In the genomic region with DNA sequence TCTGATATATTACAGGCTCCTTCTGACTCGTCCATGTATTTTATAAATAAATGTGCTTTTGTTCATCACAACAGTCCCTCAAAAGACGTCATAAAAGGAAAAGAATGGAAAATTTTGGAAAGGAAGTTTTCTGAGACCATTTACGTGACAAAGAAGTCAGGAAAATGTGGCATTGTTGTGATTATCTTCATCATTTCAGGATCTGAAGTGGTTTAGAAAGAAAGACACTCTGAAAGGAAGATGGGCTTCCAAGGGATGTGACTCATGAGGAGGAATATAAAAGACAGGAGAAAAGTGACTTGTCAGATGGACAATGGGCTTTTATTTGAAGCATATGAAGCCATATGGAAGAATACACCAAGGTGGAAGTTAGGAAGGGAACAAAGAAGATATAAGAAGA, we compare ENCODE assay signal across 18 cellular contexts.
DNase-seq lines count a peak whose midpoint lies in the region; ATAC-seq, FAIRE-seq and TF ChIP-seq lines count a peak whose summit lies in the region.
"Had no signal": no experiment of that assay in that cellular context is flagged by ENCODE, and none has a peak within 500 bp of the region (broad histone marks: within the 10 kb centered on the region; RNA-seq: fewer than 3 reads in every experiment).

No MANE protein-coding gene starts in this region.

- ATAC-seq in PC-3 (no peak; the same call in 1 of the 2 replicates), GM18517 (IDR thresholded peaks at IDR 0.05; ENCODE audit: unreplicated experiment) (no peak)
- ATAC-seq in activated T-helper 17 cell treated with anti-CD3 and anti-CD28 coated beads, Interleukin-2, amount 50 U/mL, for 72 hours (replicated peaks): no peak

- peaks cover 24% of the 10 kb centered on the region for H3K4me1 Mint-ChIP-seq in activated T-helper 17 cell treated with anti-CD3 and anti-CD28 coated beads, Interleukin-2, amount 50 U/mL, for 72 hours

- H3K9me3 Mint-ChIP-seq in activated T-helper 17 cell treated with anti-CD3 and anti-CD28 coated beads, Interleukin-2, amount 50 U/mL, for 72 hours: no peaks in the 10 kb centered on the region

- H3K36me3 Mint-ChIP-seq in activated T-helper 17 cell treated with anti-CD3 and anti-CD28 coated beads, Interleukin-2, amount 50 U/mL, for 72 hours (ENCODE audit: low read depth): no peaks in the 10 kb centered on the region

- CTCF ChIA-PET in PC-3 (lab: Charles Lee): no interaction called here

- H3K9me3 ChIP-seq in PC-3 (ENCODE audit: low read length) (no peaks in the 10 kb centered on the region), esophagus squamous epithelium (no peaks in the 10 kb centered on the region), kidney (ENCODE audit: control insufficient read depth in 1 of 2, low read length in 2 of 2) (no peaks in the 10 kb centered on the region)
- H3K9me3 ChIP-seq: BE2C, heart right ventricle, mucosa of descending colon, Peyer's patch had no signal

- no peaks in the 10 kb centered on the region for H3K9me2 ChIP-seq in PC-3 (replicated peaks; ENCODE audit: low read length)

- no peaks in the 10 kb centered on the region for H3K79me2 ChIP-seq in PC-3 (ENCODE audit: low read length)

- H3K27me3 ChIP-seq in PC-3 (ENCODE audit: low read length): no peaks in the 10 kb centered on the region
- no peaks in the 10 kb centered on the region for H3K27me3 ChIP-seq in esophagus squamous epithelium
- H3K27me3 ChIP-seq: heart right ventricle, Peyer's patch had no signal

- H3K4me3 Mint-ChIP-seq in activated T-helper 17 cell treated with anti-CD3 and anti-CD28 coated beads, Interleukin-2, amount 50 U/mL, for 72 hours: peak overlapping the region; percentile 0

- no peak overlapping the region for H2AFZ ChIP-seq in PC-3 (ENCODE audit: low read length)

- 68 to 83% methylated on average over 3 of the region's 3 CpGs for whole genome bisulfite sequencing in esophagus squamous epithelium, 2 donors

- H3K36me3 ChIP-seq in PC-3 (ENCODE audit: low read depth, low read length): no peaks in the 10 kb centered on the region
- no peaks in the 10 kb centered on the region for H3K36me3 ChIP-seq in esophagus squamous epithelium
- no peaks in the 10 kb centered on the region for H3K36me3 ChIP-seq in kidney (ENCODE audit: control insufficient read depth in 1 of 2, insufficient read depth in 2 of 2, low read length in 2 of 2)
- H3K36me3 ChIP-seq: BE2C, heart right ventricle, Peyer's patch had no signal

- DNase-seq in COLO829 (ENCODE audit: low spot score) (peak; percentile 14), PC-3 (peak; percentile 68), kidney glomerular epithelial cell (lab: John Stamatoyannopoulos, UW) (peak; percentile 16), H4 (ENCODE audit: low spot score) (no peak), esophagus squamous epithelium (lab: John Stamatoyannopoulos, UW) (no peak), kidney (no peak)
- DNase-seq: activated naive CD4-positive, alpha-beta T cell; aorta; BE2C; DMS53; heart right ventricle; mucosa of descending colon; NCI-H526; Peyer's patch; stimulated activated CD4-positive, alpha-beta T cell treated with anti-CD3 and anti-CD28 coated beads, Interleukin-4, amount 100 ng/mL, for 4 hours had no signal

- intact Hi-C loops in PC-3 (cut with micrococcal nuclease): loop anchor here (10.0 kb wide), 3 partner anchors 68 to 158 kb away; no protein-coding TSS in a partner anchor
- intact Hi-C loops in esophagus squamous epithelium (cut with DNase I): no loop called here
- intact Hi-C loops in kidney (cut with DNase I): no loop called here

- peak overlapping the region; percentile 99 for H3K27ac ChIP-seq in PC-3 (ENCODE audit: low read length)
- H3K27ac ChIP-seq in esophagus squamous epithelium: no peak overlapping the region
- H3K27ac ChIP-seq in kidney (ENCODE audit: low read depth in 2 of 2, low read length in 2 of 2): no peak overlapping the region
- H3K27ac ChIP-seq: coronary artery, heart right ventricle had no signal

- peak overlapping the region; percentile 70 for H3K4me2 ChIP-seq in PC-3 (ENCODE audit: low read length)

- H3K27ac Mint-ChIP-seq in activated T-helper 17 cell treated with anti-CD3 and anti-CD28 coated beads, Interleukin-2, amount 50 U/mL, for 72 hours: peak overlapping the region; percentile 43

- H3K4me1 ChIP-seq in PC-3 (ENCODE audit: insufficient read depth, low read length) (peaks cover 74% of the 10 kb centered on the region), esophagus squamous epithelium (peaks cover 6 to 54% (median 34%) of the 10 kb centered on the region in 3 donors), kidney (ENCODE audit: control insufficient read depth in 1 of 2, insufficient read depth in 1 of 2, low read depth in 1 of 2, low read length in 2 of 2) (peaks cover 2 to 4% of the 10 kb centered on the region in 2 donors)
- H3K4me1 ChIP-seq: BE2C had no signal

- POLR2A ChIA-PET in PC-3 (lab: Charles Lee; ENCODE audit: unreplicated experiment): no interaction called here

- no TSS peak for BruUV-seq in PC-3 (replicated peaks; lab: Mats Ljungman, UMichigan)

- H3K27me3 Mint-ChIP-seq in activated T-helper 17 cell treated with anti-CD3 and anti-CD28 coated beads, Interleukin-2, amount 50 U/mL, for 72 hours: no peaks in the 10 kb centered on the region

- TF ChIP-seq POLR2A in esophagus squamous epithelium (IDR thresholded peaks at IDR 0.05): no peak

- no peaks in the 10 kb centered on the region for H4K20me1 ChIP-seq in PC-3 (ENCODE audit: low read length)

- FAIRE-seq in kidney (lab: Jason Lieb, UNC): no peak

- peak overlapping the region; percentile 26; the same call in 1 of the 2 replicates for H3K4me3 ChIP-seq in PC-3 (ENCODE audit: low read length)
- no peak overlapping the region for H3K4me3 ChIP-seq in esophagus squamous epithelium
- no peak overlapping the region for H3K4me3 ChIP-seq in kidney (ENCODE audit: low read length in 2 of 2)
- H3K4me3 ChIP-seq: coronary artery, heart right ventricle, mucosa of descending colon, Peyer's patch had no signal

- peak overlapping the region; percentile 81 for H3K9ac ChIP-seq in PC-3 (ENCODE audit: low read length)
- no peak overlapping the region for H3K9ac ChIP-seq in kidney (ENCODE audit: low read length in 2 of 2)

- H3F3A ChIP-seq in PC-3 (ENCODE audit: low read length, unreplicated experiment): peaks cover 15% of the 10 kb centered on the region

- TF ChIP-seq CTCF in PC-3 (conservative IDR thresholded peaks at IDR 0.05; ENCODE audit: low read depth, low read length): no peak
- no peak for TF ChIP-seq CTCF in esophagus squamous epithelium (IDR thresholded peaks at IDR 0.05)
- TF ChIP-seq CTCF in kidney (IDR thresholded peaks at IDR 0.05; ENCODE audit: borderline replicate concordance, extremely low read depth, insufficient read depth): no peak

Comparison
In these comparisons a context has a peak if more than half of its experiments do, and no peak if none do; other contexts are left out.
1. DNase-seq: peak in COLO829 (single experiment), PC-3 (single experiment) and kidney glomerular epithelial cell (single experiment); none in H4 (single experiment), esophagus squamous epithelium (single experiment) and kidney (single experiment).